13 cellular contexts compared by ENCODE assay signal in the genomic region with DNA sequence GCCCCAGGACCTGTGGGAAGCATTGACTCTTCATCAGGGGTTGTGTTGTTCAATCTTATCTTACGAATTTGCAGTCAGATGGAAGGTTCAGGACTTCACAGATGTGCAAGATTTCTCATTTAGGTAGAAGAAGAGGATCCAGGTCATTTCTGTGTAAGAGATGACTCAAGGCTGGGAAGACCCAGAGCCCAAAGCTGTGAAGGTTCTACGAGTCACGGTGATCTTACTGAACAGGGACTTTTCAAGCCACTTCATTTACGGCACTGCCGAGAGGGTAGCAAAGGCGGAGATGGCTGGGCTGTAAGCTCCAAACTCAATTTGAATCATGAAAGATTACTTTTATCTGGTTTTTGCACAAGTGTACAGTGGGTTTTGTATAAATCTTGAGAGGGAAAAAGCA.
DNase-seq lines count a peak whose midpoint lies in the region; ATAC-seq and TF ChIP-seq lines count a peak whose summit lies in the region.
"Had no signal": no experiment of that assay in that cellular context is flagged by ENCODE, and none has a peak within 500 bp of the region (broad histone marks: within the 10 kb centered on the region; RNA-seq: fewer than 3 reads in every experiment).

No MANE protein-coding gene starts in this region.

- peaks cover 8% of the 10 kb centered on the region for H3K4me1 Mint-ChIP-seq in memory B cell

- no peak overlapping the region for H2AFZ ChIP-seq in osteoblast (ENCODE audit: low read length)

- peak overlapping the region; percentile 48 for H3K4me3 Mint-ChIP-seq in memory B cell
- H3K4me3 Mint-ChIP-seq: endodermal cell had no signal

- ATAC-seq in HG03060 (IDR thresholded peaks at IDR 0.05; ENCODE audit: low read depth, unreplicated experiment) (peak; percentile 48), memory B cell (ENCODE audit: low read depth) (no peak)
- ATAC-seq: upper lobe of right lung had no signal

- H3K27ac Mint-ChIP-seq in memory B cell: no peak overlapping the region
- H3K27ac Mint-ChIP-seq: endodermal cell had no signal

- no peaks in the 10 kb centered on the region for H3K9me3 Mint-ChIP-seq in memory B cell
- H3K9me3 Mint-ChIP-seq: endodermal cell had no signal

- peaks cover 3% of the 10 kb centered on the region for H3K27me3 Mint-ChIP-seq in memory B cell

- H3K36me3 Mint-ChIP-seq in memory B cell: no peaks in the 10 kb centered on the region

- H3K79me2 ChIP-seq in osteoblast (ENCODE audit: insufficient read depth, low read length): no peaks in the 10 kb centered on the region

- no peak overlapping the region for H3K4me2 ChIP-seq in osteoblast (ENCODE audit: insufficient read depth, low read length)

- no peaks in the 10 kb centered on the region for H3K36me3 ChIP-seq in effector memory CD4-positive, alpha-beta T cell (ENCODE audit: control insufficient read depth, insufficient read depth, low read length)
- no peaks in the 10 kb centered on the region for H3K36me3 ChIP-seq in osteoblast (ENCODE audit: insufficient read depth, low read length)
- H3K36me3 ChIP-seq: upper lobe of right lung had no signal

- peak; percentile 48 for DNase-seq in activated CD4-positive, alpha-beta T cell treated with anti-CD3 and anti-CD28 coated beads for 48 hours
- DNase-seq in activated CD4-positive, alpha-beta T cell treated with anti-CD3 and anti-CD28 coated beads for 1 hour: no peak
- peak; percentile 23 for DNase-seq in GM20000 (ENCODE audit: low spot score)
- no peak for DNase-seq in memory B cell (ENCODE audit: low spot score in 2 of 2)
- DNase-seq in effector memory CD4-positive, alpha-beta T cell: no peak
- no peak for DNase-seq in osteoblast (ENCODE audit: insufficient read length, low spot score, missing footprints)
- no peak for DNase-seq in NCI-H2227 (lab: John Stamatoyannopoulos, UW; ENCODE audit: unreplicated experiment)
- DNase-seq: endodermal cell, hypothalamus, midbrain, NCI-H526 treated with DMSO at 0.1 percent for 48 hours, upper lobe of right lung had no signal

- H3K27ac ChIP-seq in effector memory CD4-positive, alpha-beta T cell (ENCODE audit: insufficient read depth, low read length, poor library complexity, severe bottlenecking): no peak overlapping the region
- H3K27ac ChIP-seq in osteoblast (ENCODE audit: low read depth, low read length): no peak overlapping the region
- H3K27ac ChIP-seq: upper lobe of right lung had no signal

- H3K4me3 ChIP-seq in effector memory CD4-positive, alpha-beta T cell (ENCODE audit: insufficient read depth, low read depth, low read length, poor library complexity, severe bottlenecking): no peak overlapping the region
- no peak overlapping the region for H3K4me3 ChIP-seq in osteoblast (ENCODE audit: insufficient read depth, low read length)
- H3K4me3 ChIP-seq: upper lobe of right lung had no signal

- H4K20me1 ChIP-seq in osteoblast (ENCODE audit: insufficient read depth, low read length): no peaks in the 10 kb centered on the region

- no peaks in the 10 kb centered on the region for H3K4me1 ChIP-seq in effector memory CD4-positive, alpha-beta T cell (ENCODE audit: control insufficient read depth, insufficient read depth, low read length, poor library complexity, severe bottlenecking)
- no peaks in the 10 kb centered on the region for H3K4me1 ChIP-seq in osteoblast (ENCODE audit: insufficient read depth, low read length)
- H3K4me1 ChIP-seq: upper lobe of right lung had no signal

- TF ChIP-seq CTCF in GM20000 (IDR thresholded peaks at IDR 0.05; ENCODE audit: extremely low read depth, missing control alignments) (no peak), osteoblast (IDR thresholded peaks at IDR 0.05; ENCODE audit: extremely low read depth, low read depth, low read length) (no peak)

- H3K9me3 ChIP-seq in effector memory CD4-positive, alpha-beta T cell (ENCODE audit: control insufficient read depth, low read length): no peaks in the 10 kb centered on the region
- H3K9me3 ChIP-seq in osteoblast (ENCODE audit: low read depth, low read length): no peaks in the 10 kb centered on the region
- H3K9me3 ChIP-seq: upper lobe of right lung had no signal

- H3K27me3 ChIP-seq in effector memory CD4-positive, alpha-beta T cell (replicated peaks; ENCODE audit: control insufficient read depth, insufficient read depth, low read length, poor library complexity, severe bottlenecking): no peaks in the 10 kb centered on the region
- H3K27me3 ChIP-seq in osteoblast (ENCODE audit: insufficient read depth, low read length): no peaks in the 10 kb centered on the region
- H3K27me3 ChIP-seq: upper lobe of right lung had no signal

Comparison
In these comparisons a context has a peak if more than half of its experiments do, and no peak if none do; other contexts are left out.
1. DNase-seq: peak in activated CD4-positive, alpha-beta T cell treated with anti-CD3 and anti-CD28 coated beads for 48 hours (single experiment) and GM20000 (single experiment); none in activated CD4-positive, alpha-beta T cell treated with anti-CD3 and anti-CD28 coated beads for 1 hour (single experiment), memory B cell (0 of 2), effector memory CD4-positive, alpha-beta T cell (0 of 3), osteoblast (single experiment) and NCI-H2227 (single experiment).